In the genomic region with DNA sequence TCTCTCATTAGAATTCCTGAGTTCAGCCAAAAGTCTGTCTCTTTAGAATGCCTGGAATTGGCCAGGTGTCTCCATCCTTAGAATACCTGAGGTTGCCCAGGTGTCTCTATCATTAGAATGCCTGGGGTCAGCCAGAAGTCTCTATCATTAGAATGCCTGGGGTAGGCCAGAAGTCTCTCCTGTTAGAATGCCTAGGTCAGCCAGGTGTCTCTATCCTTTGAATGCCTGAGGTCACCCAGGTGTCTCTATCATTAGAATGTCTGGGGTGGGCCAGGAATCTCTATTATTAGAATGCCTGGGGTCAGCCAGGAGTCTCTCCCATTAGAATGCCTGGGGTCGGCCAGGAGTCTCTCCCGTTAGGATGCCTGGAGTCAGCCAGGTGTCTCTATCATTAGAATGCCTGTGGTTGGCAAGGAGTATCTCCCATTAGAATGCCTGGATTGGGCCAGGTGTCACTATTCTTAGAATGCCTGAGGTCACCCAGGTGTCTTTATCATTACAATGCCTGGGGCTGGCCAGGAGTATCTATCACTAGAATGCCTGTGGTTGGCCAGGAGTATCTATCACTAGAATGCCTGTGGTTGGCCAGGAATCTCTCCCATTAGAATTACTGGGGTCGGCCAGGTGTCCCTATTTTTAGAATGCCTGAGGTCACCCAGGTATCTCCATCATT, we compare ENCODE assay signal across 25 cellular contexts.
"Had no signal": no experiment of that assay in that cellular context is flagged by ENCODE, and none has a peak within 500 bp of the region (broad histone marks: within the 10 kb centered on the region; RNA-seq: fewer than 3 reads in every experiment).

No MANE protein-coding gene starts in this region.

- H3K36me3 ChIP-seq: brain microvascular endothelial cell, cardiac muscle cell, SJSA1 had no signal

- ATAC-seq: activated CD8-positive, alpha-beta memory T cell treated with anti-CD3 and anti-CD28 coated beads, Interleukin-2, amount 10 ng/mL, durations not matched to agents 7 days and 5 days; activated naive CD4-positive, alpha-beta T cell treated with anti-CD3 and anti-CD28 coated beads, Interleukin-2, amount 50 U/mL, for 72 hours; activated naive CD8-positive, alpha-beta T cell treated with anti-CD3 and anti-CD28 coated beads, Interleukin-2, amount 50 U/mL, for 24 hours; PC-3; SK-N-SH treated with all-trans-retinoic acid at 6 μM for 48 hours had no signal

- H3K4me1 ChIP-seq: SJSA1 had no signal

- DNase-seq: activated B cell treated with CpG ODN at 0.5 μM for 24 hours; activated CD4-positive, alpha-beta T cell treated with anti-CD3 and anti-CD28 coated beads for 1 hour; activated CD4-positive, alpha-beta T cell treated with anti-CD3 and anti-CD28 coated beads, Interleukin-2, amount 10 ng/mL, durations not matched to agents 24 days and 14 days; activated CD4-positive, alpha-beta T cell treated with anti-CD3 and anti-CD28 coated beads, Interleukin-2, amount 50 U/mL, for 48 hours; activated CD8-positive, alpha-beta memory T cell treated with anti-CD3 and anti-CD28 coated beads, Interleukin-2, amount 10 ng/mL, durations not matched to agents 7 days and 5 days; activated effector memory CD4-positive, alpha-beta T cell treated with Interleukin-2 at 50 U/mL for 16 hours; activated naive CD4-positive, alpha-beta T cell; activated naive CD8-positive, alpha-beta T cell treated with anti-CD3 and anti-CD28 coated beads, Interleukin-2, amount 50 U/mL, for 24 hours; activated T-cell treated with anti-CD3 and anti-CD28 coated beads, Interleukin-2, amount 50 U/mL, for 24 hours; brain microvascular endothelial cell; cerebellar nuclear complex; KG1; NCI-H1105; NCI-H1436; NCI-H1694 treated with DMSO at 0.1 percent for 48 hours; NCI-H2029 treated with DMSO at 0.1 percent for 48 hours; NCI-H510A treated with DMSO at 0.1 percent for 48 hours; PC-3; SHP77; T-helper 2 cell; T1000 had no signal

- H3K4me3 ChIP-seq: cardiac muscle cell, SJSA1 had no signal

- H3K27me3 ChIP-seq: brain microvascular endothelial cell, cardiac muscle cell, SJSA1 had no signal

- H3K27ac ChIP-seq: brain microvascular endothelial cell, cardiac muscle cell, SJSA1 had no signal

- H3K9me3 ChIP-seq: SJSA1 had no signal
